Comparison of ENCODE assay signal across 11 cellular contexts in the genomic region with DNA sequence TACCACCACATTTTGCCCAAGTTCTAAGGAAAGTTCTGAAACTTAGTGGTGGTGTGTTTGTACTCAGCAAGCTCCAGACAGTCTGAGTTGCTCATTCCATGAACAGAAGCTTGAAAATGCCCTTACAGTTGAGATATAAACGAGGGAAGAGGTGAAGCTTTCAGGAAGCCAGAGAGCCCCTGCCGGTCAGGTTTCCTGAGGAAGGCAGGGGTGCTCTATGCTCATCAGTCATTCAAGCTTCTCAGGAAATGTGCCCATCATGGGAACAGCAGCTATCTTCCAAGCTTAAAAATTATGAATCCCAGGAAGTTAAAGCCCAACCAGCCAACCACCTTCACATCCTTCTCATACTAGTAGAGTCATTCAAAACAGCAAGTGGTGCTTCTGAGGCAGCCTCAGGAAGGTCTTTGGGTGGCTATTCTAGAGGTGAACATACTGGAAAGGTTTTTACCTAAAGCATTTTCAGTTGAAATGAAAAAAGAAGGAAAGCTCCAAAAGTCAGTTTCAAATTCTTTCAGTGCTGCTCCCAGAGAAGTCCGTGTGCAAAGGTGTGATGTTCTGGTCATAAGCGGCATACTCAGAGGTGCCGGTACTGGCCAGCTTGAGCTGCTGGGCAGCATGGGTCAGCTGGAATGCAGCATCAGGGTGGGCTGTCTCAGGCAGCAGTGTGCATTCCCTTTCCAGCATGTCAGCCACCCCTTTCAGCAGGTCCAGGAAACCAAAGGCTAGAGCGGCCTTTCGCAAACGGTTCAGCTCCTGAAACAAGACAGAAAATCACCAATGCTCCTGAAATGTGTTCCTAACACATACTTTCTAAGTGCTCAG. TPM values are rescaled to one million over a fixed set of nuclear protein-coding genes. Genes with fewer than 3 reads are reported as not detected.
DNase-seq lines count a peak whose midpoint lies in the region; ATAC-seq, FAIRE-seq and TF ChIP-seq lines count a peak whose summit lies in the region.
"Had no signal": no experiment of that assay in that cellular context is flagged by ENCODE, and none has a peak within 500 bp of the region (broad histone marks: within the 10 kb centered on the region; RNA-seq: fewer than 3 reads in every experiment).

No MANE protein-coding gene starts in this region.

- no peaks in the 10 kb centered on the region for H3K27me3 Mint-ChIP-seq in activated T-cell treated with anti-CD3 and anti-CD28 coated beads, Interleukin-2, amount 50 U/mL, for 24 hours
- H3K27me3 Mint-ChIP-seq in activated T-cell treated with anti-CD3 and anti-CD28 coated beads, Interleukin-2, amount 50 U/mL, for 72 hours (ENCODE audit: low read depth), result no peaks in the 10 kb centered on the region
- no peaks in the 10 kb centered on the region for H3K27me3 Mint-ChIP-seq in T-cell
- no peaks in the 10 kb centered on the region for H3K27me3 Mint-ChIP-seq in stimulated activated naive B cell treated with anti-CD40 and anti-IgM and Interleukin-4, amounts not matched to agents 10 μg/mL and 1 μg/mL and 100 μg/mL, for 72 hours

- H4K8ac ChIP-seq in H1 (ENCODE audit: extremely low read depth, insufficient read depth, low read length), result no peak overlapping the region

- peaks cover 4 to 50% (median 36%) of the 10 kb centered on the region in 4 experiments; a peak in 7 of 8 replicates for H3K36me3 ChIP-seq in H1 (ENCODE audit: control insufficient read depth in 2 of 4, insufficient read depth in 4 of 4, low read length in 3 of 4)

- peaks cover 0 to 6% of the 10 kb centered on the region in 2 experiments for H4K20me1 ChIP-seq in H1 (replicated peaks in 1 of 2; ENCODE audit: control insufficient read depth in 1 of 2, insufficient read depth in 2 of 2, low read length in 2 of 2)

- TF ChIP-seq CTCF in H1 (IDR thresholded peaks at IDR 0.05; ENCODE audit: control extremely low read depth in 1 of 3, insufficient read depth in 1 of 3, low read depth in 1 of 3, low read length in 3 of 3), result no peak

- no peaks in the 10 kb centered on the region for H3K79me2 ChIP-seq in H1 (ENCODE audit: control insufficient read depth in 1 of 2, insufficient read depth in 2 of 2, low read length in 2 of 2)

- TF ChIP-seq POLR2A in H1 (IDR thresholded peaks at IDR 0.05; ENCODE audit: control extremely low read depth in 1 of 2, low read depth in 2 of 2, low read length in 2 of 2), result peak in 1 of 2 experiments; percentile 54; a peak in 2 of 3 replicates

- no peak overlapping the region for H4K91ac ChIP-seq in H1 (replicated peaks; ENCODE audit: insufficient read length, low read length)

- CTCF ChIA-PET in T-cell (lab: Charles Lee) (no interaction called here), H1 (lab: Charles Lee; ENCODE audit: partially characterized antibody) (interaction anchor here (0.6 to 2.9 kb wide), 9 partner anchors 10 to 290 kb away, joined by 3 to 13 read pairs (median 5); partner anchors contain the start of genes INTS14 and RAB11A)

- H3K9me3 ChIP-seq in H1 (ENCODE audit: insufficient read depth in 2 of 2, low read depth in 1 of 2, low read length in 1 of 2), result no peaks in the 10 kb centered on the region

- no peaks in the 10 kb centered on the region for H3K27me3 ChIP-seq in H1 (replicated peaks in 1 of 4; ENCODE audit: control insufficient read depth in 3 of 4, extremely low read depth in 1 of 4, insufficient read depth in 3 of 4, low read length in 3 of 4)

- peaks cover 95% of the 10 kb centered on the region for H3K36me3 Mint-ChIP-seq in activated T-cell treated with anti-CD3 and anti-CD28 coated beads, Interleukin-2, amount 50 U/mL, for 24 hours (ENCODE audit: low read depth)
- H3K36me3 Mint-ChIP-seq in activated T-cell treated with anti-CD3 and anti-CD28 coated beads, Interleukin-2, amount 50 U/mL, for 72 hours (ENCODE audit: insufficient read depth in 2 of 2), result peaks cover 8 to 29% of the 10 kb centered on the region in 2 donors
- peaks cover 64% of the 10 kb centered on the region for H3K36me3 Mint-ChIP-seq in T-cell
- peaks cover 42 to 48% of the 10 kb centered on the region in 2 donors for H3K36me3 Mint-ChIP-seq in stimulated activated naive B cell treated with anti-CD40 and anti-IgM and Interleukin-4, amounts not matched to agents 10 μg/mL and 1 μg/mL and 100 μg/mL, for 72 hours

- TF ChIP-seq RAD21 in H1 (IDR thresholded peaks at IDR 0.05 in 1 of 2, conservative IDR thresholded peaks at IDR 0.05 in 1 of 2; ENCODE audit: low read depth in 2 of 2, low read length in 2 of 2), result no peak

- peaks cover 11% of the 10 kb centered on the region for H3K4me1 Mint-ChIP-seq in activated T-cell treated with anti-CD3 and anti-CD28 coated beads, Interleukin-2, amount 50 U/mL, for 24 hours (ENCODE audit: low read depth)
- peaks cover 9% of the 10 kb centered on the region for H3K4me1 Mint-ChIP-seq in activated T-cell treated with anti-CD3 and anti-CD28 coated beads, Interleukin-2, amount 50 U/mL, for 72 hours (ENCODE audit: low read depth)
- peaks cover 18 to 22% (median 20%) of the 10 kb centered on the region in 3 donors for H3K4me1 Mint-ChIP-seq in T-cell
- peaks cover 5 to 19% of the 10 kb centered on the region in 2 donors for H3K4me1 Mint-ChIP-seq in stimulated activated naive B cell treated with anti-CD40 and anti-IgM and Interleukin-4, amounts not matched to agents 10 μg/mL and 1 μg/mL and 100 μg/mL, for 72 hours

- no peak overlapping the region for H3K27ac ChIP-seq in H1 (ENCODE audit: low read depth, low read length)

- no peak overlapping the region for H2BK5ac ChIP-seq in H1 (ENCODE audit: low read depth, low read length)

- no peak overlapping the region for H2BK12ac ChIP-seq in H1 (ENCODE audit: low read depth, low read length)

- no peak overlapping the region for H2BK20ac ChIP-seq in H1 (ENCODE audit: low read length)

- H4K5ac ChIP-seq in H1 (ENCODE audit: insufficient read length, low read depth, low read length), result no peak overlapping the region

- H3K9ac ChIP-seq in H1 (replicated peaks in 1 of 4; ENCODE audit: extremely low read depth in 1 of 4, low read depth in 3 of 4, low read length in 3 of 4), result no peak overlapping the region

- no peak for ATAC-seq in activated T-cell treated with anti-CD3 and anti-CD28 coated beads, Interleukin-2, amount 50 U/mL, for 72 hours (replicated peaks in 1 of 2)
- ATAC-seq in T-cell (replicated peaks in 1 of 4), result no peak
- ATAC-seq in stimulated activated naive B cell treated with anti-CD40 and anti-IgM and Interleukin-4, amounts not matched to agents 10 μg/mL and 1 μg/mL and 100 μg/mL, for 72 hours (replicated peaks), result no peak
- ATAC-seq: activated T-cell treated with anti-CD3 and anti-CD28 coated beads, Interleukin-2, amount 50 U/mL, for 4 hours had no signal

- WGBS in H1 (ENCODE audit: extremely low coverage in 1 of 2, insufficient coverage in 1 of 2, insufficient read length in 1 of 2, insufficient replicate concordance in 2 of 2, low coverage in 1 of 2, low lambda C conversion rate in 2 of 2, missing lambda C conversion rate in 1 of 2), 2 experiments, result 89% methylated on average over 8 of the region's 8 CpGs; no CpG with 5 or more reads in 1 of the 2 experiments

- H2BK15ac ChIP-seq in H1 (ENCODE audit: low read length), result no peak overlapping the region

- no peak overlapping the region for H3K4ac ChIP-seq in H1 (replicated peaks; ENCODE audit: insufficient read length, low read depth, low read length)

- no peak overlapping the region for H2BK120ac ChIP-seq in H1 (replicated peaks; ENCODE audit: low read depth, low read length)

- H3K4me1 ChIP-seq in H1 (replicated peaks in 1 of 4; ENCODE audit: control insufficient read depth in 3 of 4, insufficient read depth in 4 of 4, low read length in 3 of 4), result no peaks in the 10 kb centered on the region

- no peak for DNase-seq in activated T-cell treated with anti-CD3 and anti-CD28 coated beads, Interleukin-2, amount 50 U/mL, for 24 hours
- DNase-seq in activated T-cell treated with anti-CD3 and anti-CD28 coated beads, Interleukin-2, amount 50 U/mL, for 72 hours, result no peak
- DNase-seq in T-cell (no peak), H1 (ENCODE audit: low read depth in 1 of 2, low spot score in 2 of 2) (no peak), RKO (ENCODE audit: low spot score) (no peak), GDM1 (lab: John Stamatoyannopoulos, UW) (no peak)
- DNase-seq in stimulated activated naive B cell treated with anti-CD40 and anti-IgM and Interleukin-4, amounts not matched to agents 10 μg/mL and 1 μg/mL and 100 μg/mL, for 72 hours, result no peak
- DNase-seq in stimulated activated CD4-positive, alpha-beta T cell treated with anti-CD3 and anti-CD28 coated beads, Interleukin-15, amount 100 ng/mL, for 24 hours, result no peak
- DNase-seq: activated T-cell treated with anti-CD3 and anti-CD28 coated beads, Interleukin-2, amount 50 U/mL, for 4 hours; central memory CD4-positive, alpha-beta T cell; NCI-H510A treated with DMSO at 0.1 percent for 48 hours had no signal

- POLR2A ChIA-PET in T-cell (lab: Charles Lee) (no interaction called here), H1 (lab: Charles Lee; ENCODE audit: partially characterized antibody) (interaction anchor here (0.7 to 2.5 kb wide), 10 partner anchors 10 to 858 kb away, joined by 3 to 9 read pairs (median 4); partner anchors contain the start of genes HACD3, INTS14 and RAB11A)

- no peak overlapping the region for H3K56ac ChIP-seq in H1 (replicated peaks; ENCODE audit: insufficient read length, low read depth, low read length)

- no peak for TF ChIP-seq EP300 in H1 (IDR thresholded peaks at IDR 0.05; ENCODE audit: borderline replicate concordance in 1 of 2, low read depth in 2 of 2, low read length in 2 of 2)

- no peak overlapping the region for H3K4me3 ChIP-seq in H1 (ENCODE audit: extremely low read depth in 1 of 4, insufficient read depth in 2 of 4, low read depth in 3 of 4, low read length in 4 of 4)

- H3K23ac ChIP-seq in H1 (ENCODE audit: insufficient read length), result no peak overlapping the region

- no peak overlapping the region for H3K18ac ChIP-seq in H1 (ENCODE audit: extremely low read depth, low read length)

- H3K9me3 Mint-ChIP-seq in activated T-cell treated with anti-CD3 and anti-CD28 coated beads, Interleukin-2, amount 50 U/mL, for 24 hours, result no peaks in the 10 kb centered on the region
- no peaks in the 10 kb centered on the region for H3K9me3 Mint-ChIP-seq in activated T-cell treated with anti-CD3 and anti-CD28 coated beads, Interleukin-2, amount 50 U/mL, for 72 hours
- no peaks in the 10 kb centered on the region for H3K9me3 Mint-ChIP-seq in T-cell
- no peaks in the 10 kb centered on the region for H3K9me3 Mint-ChIP-seq in stimulated activated naive B cell treated with anti-CD40 and anti-IgM and Interleukin-4, amounts not matched to agents 10 μg/mL and 1 μg/mL and 100 μg/mL, for 72 hours
- H3K9me3 Mint-ChIP-seq: activated T-cell treated with anti-CD3 and anti-CD28 coated beads, Interleukin-2, amount 50 U/mL, for 4 hours had no signal

- H3K14ac ChIP-seq in H1 (ENCODE audit: insufficient read length), result no peak overlapping the region

- H3K4me2 ChIP-seq in H1 (ENCODE audit: insufficient read depth in 1 of 2, low read depth in 2 of 2, low read length in 2 of 2), result no peak overlapping the region

- H3K27ac Mint-ChIP-seq in activated T-cell treated with anti-CD3 and anti-CD28 coated beads, Interleukin-2, amount 50 U/mL, for 24 hours, result peak overlapping the region; percentile 87
- no peak overlapping the region for H3K27ac Mint-ChIP-seq in activated T-cell treated with anti-CD3 and anti-CD28 coated beads, Interleukin-2, amount 50 U/mL, for 72 hours
- peak overlapping the region; percentile 57 to 72 for H3K27ac Mint-ChIP-seq in T-cell
- peak overlapping the region; percentile 25 for H3K27ac Mint-ChIP-seq in stimulated activated naive B cell treated with anti-CD40 and anti-IgM and Interleukin-4, amounts not matched to agents 10 μg/mL and 1 μg/mL and 100 μg/mL, for 72 hours

- no peak for FAIRE-seq in H1 (lab: Jason Lieb, UNC)

- no peak overlapping the region for H2AFZ ChIP-seq in H1 (ENCODE audit: low read length)

- H2AK5ac ChIP-seq in H1 (ENCODE audit: low read depth, low read length), result no peak overlapping the region

- H3K79me1 ChIP-seq in H1 (ENCODE audit: low read depth, low read length), result no peaks in the 10 kb centered on the region

- no peak overlapping the region for H3K4me3 Mint-ChIP-seq in activated T-cell treated with anti-CD3 and anti-CD28 coated beads, Interleukin-2, amount 50 U/mL, for 24 hours
- no peak overlapping the region for H3K4me3 Mint-ChIP-seq in activated T-cell treated with anti-CD3 and anti-CD28 coated beads, Interleukin-2, amount 50 U/mL, for 72 hours
- H3K4me3 Mint-ChIP-seq in T-cell, result no peak overlapping the region
- H3K4me3 Mint-ChIP-seq in stimulated activated naive B cell treated with anti-CD40 and anti-IgM and Interleukin-4, amounts not matched to agents 10 μg/mL and 1 μg/mL and 100 μg/mL, for 72 hours, result no peak overlapping the region
- H3K4me3 Mint-ChIP-seq: activated T-cell treated with anti-CD3 and anti-CD28 coated beads, Interleukin-2, amount 50 U/mL, for 4 hours had no signal

- no peaks in the 10 kb centered on the region for H3K23me2 ChIP-seq in H1 (ENCODE audit: low read depth, low read length)

RNA-seq across cellular contexts. Expression of gene INTS14, which starts 31.8 kb away (rescaled TPM):
- total RNA-seq in activated T-cell treated with anti-CD3 and anti-CD28 coated beads, Interleukin-2, amount 50 U/mL, for 72 hours, result 10 to 100 TPM; 48.9 to 53.7 TPM
- 10 to 100 TPM; 26.6 to 36.4 (median 34.4) TPM for total RNA-seq in T-cell
- 32.4 and 33.7 TPM in 2 replicates for total RNA-seq in H1 (2021; fragmentation: NEBNext Ultra II Directional; extraction: Animal tissue kit (Norgen Biotek cat#: 25700))
- 33.1 and 42.4 TPM in 2 replicates for polyA plus RNA-seq in H1 (2011; rRNA removed)
- polyA plus RNA-seq in H1 (2011; cell fraction: cytosol; rRNA removed), result 39.9 TPM
- 45.7 TPM for polyA plus RNA-seq in H1 (2011; cell fraction: nucleus; rRNA removed)
- polyA plus RNA-seq in H1 (2012, experiment 1 of 2), result 30.6 to 36.3 TPM (median 32.3 TPM) in 4 replicates
- 11.4 TPM for polyA plus RNA-seq in H1 (2012, experiment 2 of 2)
- 25.9 TPM for polyA plus RNA-seq in H1 (2013, experiment 1 of 2)
- 26.1 TPM for polyA plus RNA-seq in H1 (2013, experiment 2 of 2)
- polyA minus RNA-seq in H1 (2011; rRNA and poly(A)+ RNA removed), result 41.3 and 58.6 TPM in 2 replicates
- polyA minus RNA-seq in H1 (2011; cell fraction: cytosol; rRNA and poly(A)+ RNA removed), result 23.9 TPM
- 49.3 TPM for polyA minus RNA-seq in H1 (2011; cell fraction: nucleus; rRNA and poly(A)+ RNA removed)

RNA-seq across cellular contexts. Expression of gene SLC24A1, which starts 42.6 kb away (rescaled TPM):
- 10 to 100 TPM in 1 of 2 donors, 1 to 10 TPM in 1; 7.7 to 12.9 TPM for total RNA-seq in activated T-cell treated with anti-CD3 and anti-CD28 coated beads, Interleukin-2, amount 50 U/mL, for 72 hours
- 1 to 10 TPM; 4.1 to 6.5 (median 5.0) TPM for total RNA-seq in T-cell
- total RNA-seq in H1 (2021; fragmentation: NEBNext Ultra II Directional; extraction: Animal tissue kit (Norgen Biotek cat#: 25700)), result 5.5 and 6.6 TPM in 2 replicates
- polyA plus RNA-seq in H1 (2011; rRNA removed), result 4.9 and 7.5 TPM in 2 replicates
- polyA plus RNA-seq in H1 (2011; cell fraction: cytosol; rRNA removed), result 4.4 TPM
- 6.1 TPM for polyA plus RNA-seq in H1 (2011; cell fraction: nucleus; rRNA removed)
- polyA plus RNA-seq in H1 (2012, experiment 1 of 2), result 3.2 to 6.8 TPM (median 5.2 TPM) in 4 replicates
- polyA plus RNA-seq in H1 (2012, experiment 2 of 2), result 0.46 TPM
- 6.0 TPM for polyA plus RNA-seq in H1 (2013, experiment 1 of 2)
- polyA plus RNA-seq in H1 (2013, experiment 2 of 2), result 5.8 TPM
- 7.8 and 8.4 TPM in 2 replicates for polyA minus RNA-seq in H1 (2011; rRNA and poly(A)+ RNA removed)
- polyA minus RNA-seq in H1 (2011; cell fraction: cytosol; rRNA and poly(A)+ RNA removed), result 6.9 TPM
- 10.0 TPM for polyA minus RNA-seq in H1 (2011; cell fraction: nucleus; rRNA and poly(A)+ RNA removed)

RNA-seq across cellular contexts. Expression of gene HACD3, which starts 48.9 kb away (rescaled TPM):
- 10 to 100 TPM; 28.3 to 40.8 TPM for total RNA-seq in activated T-cell treated with anti-CD3 and anti-CD28 coated beads, Interleukin-2, amount 50 U/mL, for 72 hours
- total RNA-seq in T-cell, result 10 to 100 TPM; 16.3 to 24.1 (median 20.9) TPM
- total RNA-seq in H1 (2021; fragmentation: NEBNext Ultra II Directional; extraction: Animal tissue kit (Norgen Biotek cat#: 25700)), result 118 and 120 TPM in 2 replicates
- 53.5 and 78.8 TPM in 2 replicates for polyA plus RNA-seq in H1 (2011; rRNA removed)
- polyA plus RNA-seq in H1 (2011; cell fraction: cytosol; rRNA removed), result 89.0 TPM
- polyA plus RNA-seq in H1 (2011; cell fraction: nucleus; rRNA removed), result 39.2 TPM
- polyA plus RNA-seq in H1 (2012, experiment 1 of 2), result 83.5 to 108 TPM (median 93.7 TPM) in 4 replicates
- polyA plus RNA-seq in H1 (2012, experiment 2 of 2), result 15.0 TPM
- polyA plus RNA-seq in H1 (2013, experiment 1 of 2), result 211 TPM
- polyA plus RNA-seq in H1 (2013, experiment 2 of 2), result 243 TPM
- 74.7 and 108 TPM in 2 replicates for polyA minus RNA-seq in H1 (2011; rRNA and poly(A)+ RNA removed)
- polyA minus RNA-seq in H1 (2011; cell fraction: cytosol; rRNA and poly(A)+ RNA removed), result 63.1 TPM
- polyA minus RNA-seq in H1 (2011; cell fraction: nucleus; rRNA and poly(A)+ RNA removed), result 63.4 TPM
